1 cellular context compared by ENCODE assay signal in genomic region chr7:100435401-100436304, GRCh38.
TF ChIP-seq lines count a peak whose summit lies in the region.

No MANE protein-coding gene starts in this region.

TF ChIP-seq in HepG2, 621 proteins besides CTCF, POLR2A, EP300 and RAD21 (continued from another document and continues in another):
- TF ChIP-seq ARID4A (CRISPR knock-in tag; IDR thresholded peaks at IDR 0.05; ENCODE audit: borderline replicate concordance), result peak; percentile 5
- TF ChIP-seq BHLHE40 (IDR thresholded peaks at IDR 0.05; ENCODE audit: low read length), result peak; percentile 35; the same call in 1 of the 2 replicates
- TF ChIP-seq NONO (IDR thresholded peaks at IDR 0.05), result no peak
- TF ChIP-seq NONO (CRISPR knock-in tag; conservative IDR thresholded peaks at IDR 0.05), result peak; percentile 26
- TF ChIP-seq ZBTB2 (CRISPR knock-in tag; IDR thresholded peaks at IDR 0.05; ENCODE audit: low read depth), result peak; percentile 78; the same call in 1 of the 2 replicates
- no peak for TF ChIP-seq ZNF609 (CRISPR knock-in tag; IDR thresholded peaks at IDR 0.05; ENCODE audit: borderline replicate concordance)
- 0 out of 2 replicates have a peak, but pooled peaks have one; percentile 9 for TF ChIP-seq HBP1 (CRISPR knock-in tag; IDR thresholded peaks at IDR 0.05; ENCODE audit: low read depth)
- TF ChIP-seq EEA1 (CRISPR knock-in tag; IDR thresholded peaks at IDR 0.05; ENCODE audit: borderline replicate concordance), result peak; percentile 71; the same call in 1 of the 2 replicates
- peak; percentile 70 for TF ChIP-seq RBM39 (IDR thresholded peaks at IDR 0.05; ENCODE audit: low read depth, low read length, poor library complexity, severe bottlenecking)
- TF ChIP-seq ZNF558 (CRISPR knock-in tag; IDR thresholded peaks at IDR 0.05; ENCODE audit: borderline replicate concordance), result no peak; the same call in 1 of the 2 replicates
- TF ChIP-seq ZNF607 (CRISPR knock-in tag; IDR thresholded peaks at IDR 0.05; ENCODE audit: borderline replicate concordance), result peak; percentile 53
- peak; percentile 61; the same call in 1 of the 2 replicates for TF ChIP-seq ZNF800 (CRISPR knock-in tag; IDR thresholded peaks at IDR 0.05)
- TF ChIP-seq CCDC6 (CRISPR knock-in tag; IDR thresholded peaks at IDR 0.05), result peak; percentile 78; the same call in 1 of the 2 replicates
- no peak for TF ChIP-seq KMT2A (CRISPR knock-in tag; IDR thresholded peaks at IDR 0.05)
- TF ChIP-seq ELF1 (CRISPR knock-in tag; IDR thresholded peaks at IDR 0.05), result peak; percentile 39; the same call in 1 of the 2 replicates
- peak; percentile 72; the same call in 1 of the 2 replicates for TF ChIP-seq ZSCAN5A (CRISPR knock-in tag; IDR thresholded peaks at IDR 0.05; ENCODE audit: borderline replicate concordance)
- no peak for TF ChIP-seq ZNF790 (CRISPR knock-in tag; IDR thresholded peaks at IDR 0.05; ENCODE audit: borderline replicate concordance)
- TF ChIP-seq ZNF788 (CRISPR knock-in tag; IDR thresholded peaks at IDR 0.05; ENCODE audit: borderline replicate concordance), result no peak
- 0 out of 2 replicates have a peak, but pooled peaks have one; percentile 46 for TF ChIP-seq ZNF547 (CRISPR knock-in tag; IDR thresholded peaks at IDR 0.05)
- 0 out of 2 replicates have a peak, but pooled peaks have one; percentile 7 for TF ChIP-seq ZNF891 (CRISPR knock-in tag; IDR thresholded peaks at IDR 0.05)
- TF ChIP-seq LRRFIP1 (CRISPR knock-in tag; conservative IDR thresholded peaks at IDR 0.05), result no peak
- TF ChIP-seq THAP9 (CRISPR knock-in tag; IDR thresholded peaks at IDR 0.05; ENCODE audit: borderline replicate concordance), result no peak
- peak; percentile 66; the same call in 1 of the 2 replicates for TF ChIP-seq NKX3-1 (CRISPR knock-in tag; IDR thresholded peaks at IDR 0.05)
- no peak for TF ChIP-seq EED (CRISPR knock-in tag; IDR thresholded peaks at IDR 0.05)
- peak; percentile 31 for TF ChIP-seq IKZF4 (CRISPR knock-in tag; IDR thresholded peaks at IDR 0.05; ENCODE audit: borderline replicate concordance, low read depth, not compliant biosample characterization)
- TF ChIP-seq ZNF530 (CRISPR knock-in tag; IDR thresholded peaks at IDR 0.05; ENCODE audit: low read depth), result no peak
- TF ChIP-seq ZNF441 (CRISPR knock-in tag; IDR thresholded peaks at IDR 0.05; ENCODE audit: borderline replicate concordance), result 0 out of 2 replicates have a peak, but pooled peaks have one; percentile 51
- TF ChIP-seq MAF1 (CRISPR knock-in tag; IDR thresholded peaks at IDR 0.05; ENCODE audit: borderline replicate concordance), result no peak
- TF ChIP-seq TEAD2 (CRISPR knock-in tag; IDR thresholded peaks at IDR 0.05), result no peak
- peak; percentile 37; the same call in 1 of the 2 replicates for TF ChIP-seq JUND (CRISPR knock-in tag; IDR thresholded peaks at IDR 0.05)
- TF ChIP-seq SMYD3 (CRISPR knock-in tag; IDR thresholded peaks at IDR 0.05), result peak; percentile 69; the same call in 1 of the 2 replicates
- peak; percentile 71 for TF ChIP-seq WIZ (CRISPR knock-in tag; IDR thresholded peaks at IDR 0.05)
- peak; percentile 38; the same call in 1 of the 2 replicates for TF ChIP-seq ZNF709 (CRISPR knock-in tag; IDR thresholded peaks at IDR 0.05)
- TF ChIP-seq ZNF124 (CRISPR knock-in tag; IDR thresholded peaks at IDR 0.05), result no peak
- TF ChIP-seq ZMYM4 (CRISPR knock-in tag; IDR thresholded peaks at IDR 0.05), result no peak
